ENCODE assay signal across 16 cellular contexts in the genomic region with DNA sequence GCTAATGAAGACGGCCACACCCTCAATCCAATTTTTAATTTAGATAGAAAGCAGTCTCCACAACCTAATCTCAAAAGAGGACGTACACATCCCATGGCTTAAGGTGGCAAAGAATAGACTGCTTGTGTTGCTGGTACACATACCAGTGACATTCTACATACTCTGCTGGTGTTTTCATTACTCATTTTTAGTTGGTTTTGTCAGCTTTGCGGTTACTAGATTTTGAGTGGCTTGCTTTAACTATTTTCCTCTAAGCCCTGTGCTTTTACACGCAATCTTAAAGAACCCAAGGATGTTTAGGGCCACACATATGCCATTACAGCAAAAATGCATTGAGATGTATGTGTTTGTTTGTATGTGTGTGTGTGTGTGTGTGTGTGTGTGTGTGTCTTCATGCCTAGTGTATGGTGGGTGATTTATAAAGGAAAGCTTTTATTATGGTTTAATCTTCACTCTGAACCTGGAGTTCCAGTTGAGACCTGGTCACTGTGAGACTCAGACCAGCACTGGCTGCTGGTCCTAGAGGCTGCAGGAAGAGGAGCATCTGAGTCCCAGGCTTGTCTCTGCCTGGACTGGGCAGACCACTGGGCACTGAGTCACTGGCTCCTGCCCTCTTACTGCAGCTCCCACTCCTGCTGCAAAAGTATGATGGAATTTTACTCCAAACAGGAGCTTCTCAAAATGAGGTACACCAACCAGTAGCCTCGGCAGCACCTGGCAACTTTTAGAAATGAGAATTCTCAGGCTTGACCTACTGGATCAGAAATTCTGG.
"Had no signal": no experiment of that assay in that cellular context is flagged by ENCODE, and none has a peak within 500 bp of the region (broad histone marks: within the 10 kb centered on the region; RNA-seq: fewer than 3 reads in every experiment).

No MANE protein-coding gene starts in this region.

- DNase-seq: activated CD4-positive, CD25-positive, alpha-beta regulatory T cell; activated CD8-positive, alpha-beta T cell treated with anti-CD3 and anti-CD28 coated beads for 36 hours; activated naive CD4-positive, alpha-beta T cell treated with anti-CD3 and anti-CD28 coated beads for 36 hours; activated naive CD8-positive, alpha-beta T cell treated with anti-CD3 and anti-CD28 coated beads, Interleukin-2, amount 50 U/mL, for 24 hours; activated T-cell treated with anti-CD3 and anti-CD28 coated beads, Interleukin-2, amount 50 U/mL, for 1 hour; dermis blood vessel endothelial cell; effector memory CD8-positive, alpha-beta T cell; immature natural killer cell; mesendoderm; naive thymus-derived CD4-positive, alpha-beta T cell; pancreas; spleen; stimulated activated CD4-positive, alpha-beta T cell treated with anti-CD3 and anti-CD28 coated beads, Interleukin-4, amount 100 ng/mL, for 4 hours; stimulated activated naive B cell treated with anti-CD40 and anti-IgM and Interleukin-4, amounts not matched to agents 10 μg/mL and 1 μg/mL and 100 μg/mL, for 72 hours; T-helper 9 cell had no signal

- H3K4me3 ChIP-seq: breast epithelium, pancreas, spleen had no signal

- H3K9me3 ChIP-seq: breast epithelium, pancreas had no signal

- H3K4me1 ChIP-seq: breast epithelium, pancreas had no signal

- H3K36me3 ChIP-seq: breast epithelium, pancreas, spleen had no signal

- H3K27me3 ChIP-seq: breast epithelium, pancreas, spleen had no signal

- H3K27ac ChIP-seq: breast epithelium, pancreas, spleen had no signal
